ENCODE assay signal across 1 cellular context in the genomic region with DNA sequence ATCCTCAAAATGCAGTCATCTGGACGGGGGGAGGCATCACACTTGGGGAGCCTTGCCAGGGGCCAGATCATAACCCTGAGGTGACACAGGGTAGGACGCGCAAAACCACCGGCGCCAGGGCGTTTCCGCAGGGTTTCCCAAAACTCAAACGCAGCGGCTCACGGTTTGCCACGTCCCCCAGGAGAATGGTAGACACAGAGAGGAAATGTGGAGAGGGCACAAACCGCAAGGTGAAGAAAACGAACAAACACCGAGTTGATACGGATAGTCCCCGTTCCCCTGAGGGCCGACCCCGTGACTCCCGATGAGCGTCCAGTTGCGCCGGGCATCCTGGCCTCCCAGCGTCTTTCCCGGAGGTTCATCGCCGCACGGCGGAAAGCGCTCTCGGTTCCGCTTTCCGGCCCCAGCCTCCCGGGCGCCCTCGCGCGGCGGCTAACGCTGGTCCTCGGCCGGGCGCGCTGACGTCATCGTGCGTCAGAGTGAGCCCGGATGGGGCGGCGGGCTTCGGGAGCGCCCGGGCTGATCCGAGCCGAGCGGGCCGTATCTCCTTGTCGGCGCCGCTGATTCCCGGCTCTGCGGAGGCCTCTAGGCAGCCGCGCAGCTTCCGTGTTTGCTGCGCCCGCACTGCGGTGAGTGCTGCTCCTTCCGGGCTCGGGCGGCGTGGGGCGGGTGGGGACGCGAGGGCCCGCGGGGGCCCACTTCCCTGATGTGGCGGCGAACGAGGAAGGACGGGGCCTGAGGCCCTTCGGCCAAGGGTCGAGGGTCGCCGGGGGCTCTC.
TF ChIP-seq lines count a peak whose summit lies in the region.

A gene (plus strand): TSS at position 467 of the 778 bp plus-strand sequence. CDS start 2,641 bp downstream, outside the sequence.

TF ChIP-seq in HepG2, 621 proteins besides CTCF, POLR2A, EP300 and RAD21 (continued from another document and continues in another):
- TF ChIP-seq ZFAT (CRISPR knock-in tag; conservative IDR thresholded peaks at IDR 0.05) (no peak), ZIK1 (CRISPR knock-in tag; IDR thresholded peaks at IDR 0.05; ENCODE audit: borderline replicate concordance, low read depth) (peak; percentile 57; the same call in 1 of the 2 replicates), ZFP1 (CRISPR knock-in tag; IDR thresholded peaks at IDR 0.05) (peak; percentile 38; the same call in 1 of the 2 replicates), PAX8 (CRISPR knock-in tag; IDR thresholded peaks at IDR 0.05; ENCODE audit: borderline replicate concordance) (no peak), EHMT2 (IDR thresholded peaks at IDR 0.05; ENCODE audit: borderline replicate concordance, low read depth, low read length) (no peak), HOXA9 (CRISPR knock-in tag; IDR thresholded peaks at IDR 0.05; ENCODE audit: borderline replicate concordance) (peak; percentile 80; the same call in 1 of the 2 replicates), ZNF44 (CRISPR knock-in tag; IDR thresholded peaks at IDR 0.05) (no peak), ZNF343 (CRISPR knock-in tag; IDR thresholded peaks at IDR 0.05) (no peak), AGO1 (IDR thresholded peaks at IDR 0.05; ENCODE audit: low read depth, low read length, poor library complexity, severe bottlenecking) (no peak), ZNF547 (CRISPR knock-in tag; IDR thresholded peaks at IDR 0.05) (peak; percentile 61; the same call in 1 of the 2 replicates), ZNF501 (CRISPR knock-in tag; IDR thresholded peaks at IDR 0.05) (peak; percentile 86)
- TF ChIP-seq, protein P1, sequence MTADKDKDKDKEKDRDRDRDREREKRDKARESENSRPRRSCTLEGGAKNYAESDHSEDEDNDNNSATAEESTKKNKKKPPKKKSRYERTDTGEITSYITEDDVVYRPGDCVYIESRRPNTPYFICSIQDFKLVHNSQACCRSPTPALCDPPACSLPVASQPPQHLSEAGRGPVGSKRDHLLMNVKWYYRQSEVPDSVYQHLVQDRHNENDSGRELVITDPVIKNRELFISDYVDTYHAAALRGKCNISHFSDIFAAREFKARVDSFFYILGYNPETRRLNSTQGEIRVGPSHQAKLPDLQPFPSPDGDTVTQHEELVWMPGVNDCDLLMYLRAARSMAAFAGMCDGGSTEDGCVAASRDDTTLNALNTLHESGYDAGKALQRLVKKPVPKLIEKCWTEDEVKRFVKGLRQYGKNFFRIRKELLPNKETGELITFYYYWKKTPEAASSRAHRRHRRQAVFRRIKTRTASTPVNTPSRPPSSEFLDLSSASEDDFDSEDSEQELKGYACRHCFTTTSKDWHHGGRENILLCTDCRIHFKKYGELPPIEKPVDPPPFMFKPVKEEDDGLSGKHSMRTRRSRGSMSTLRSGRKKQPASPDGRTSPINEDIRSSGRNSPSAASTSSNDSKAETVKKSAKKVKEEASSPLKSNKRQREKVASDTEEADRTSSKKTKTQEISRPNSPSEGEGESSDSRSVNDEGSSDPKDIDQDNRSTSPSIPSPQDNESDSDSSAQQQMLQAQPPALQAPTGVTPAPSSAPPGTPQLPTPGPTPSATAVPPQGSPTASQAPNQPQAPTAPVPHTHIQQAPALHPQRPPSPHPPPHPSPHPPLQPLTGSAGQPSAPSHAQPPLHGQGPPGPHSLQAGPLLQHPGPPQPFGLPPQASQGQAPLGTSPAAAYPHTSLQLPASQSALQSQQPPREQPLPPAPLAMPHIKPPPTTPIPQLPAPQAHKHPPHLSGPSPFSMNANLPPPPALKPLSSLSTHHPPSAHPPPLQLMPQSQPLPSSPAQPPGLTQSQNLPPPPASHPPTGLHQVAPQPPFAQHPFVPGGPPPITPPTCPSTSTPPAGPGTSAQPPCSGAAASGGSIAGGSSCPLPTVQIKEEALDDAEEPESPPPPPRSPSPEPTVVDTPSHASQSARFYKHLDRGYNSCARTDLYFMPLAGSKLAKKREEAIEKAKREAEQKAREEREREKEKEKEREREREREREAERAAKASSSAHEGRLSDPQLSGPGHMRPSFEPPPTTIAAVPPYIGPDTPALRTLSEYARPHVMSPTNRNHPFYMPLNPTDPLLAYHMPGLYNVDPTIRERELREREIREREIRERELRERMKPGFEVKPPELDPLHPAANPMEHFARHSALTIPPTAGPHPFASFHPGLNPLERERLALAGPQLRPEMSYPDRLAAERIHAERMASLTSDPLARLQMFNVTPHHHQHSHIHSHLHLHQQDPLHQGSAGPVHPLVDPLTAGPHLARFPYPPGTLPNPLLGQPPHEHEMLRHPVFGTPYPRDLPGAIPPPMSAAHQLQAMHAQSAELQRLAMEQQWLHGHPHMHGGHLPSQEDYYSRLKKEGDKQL (CRISPR knock-in tag; IDR thresholded peaks at IDR 0.05; ENCODE audit: low read depth): no peak
- TF ChIP-seq, protein P2, sequence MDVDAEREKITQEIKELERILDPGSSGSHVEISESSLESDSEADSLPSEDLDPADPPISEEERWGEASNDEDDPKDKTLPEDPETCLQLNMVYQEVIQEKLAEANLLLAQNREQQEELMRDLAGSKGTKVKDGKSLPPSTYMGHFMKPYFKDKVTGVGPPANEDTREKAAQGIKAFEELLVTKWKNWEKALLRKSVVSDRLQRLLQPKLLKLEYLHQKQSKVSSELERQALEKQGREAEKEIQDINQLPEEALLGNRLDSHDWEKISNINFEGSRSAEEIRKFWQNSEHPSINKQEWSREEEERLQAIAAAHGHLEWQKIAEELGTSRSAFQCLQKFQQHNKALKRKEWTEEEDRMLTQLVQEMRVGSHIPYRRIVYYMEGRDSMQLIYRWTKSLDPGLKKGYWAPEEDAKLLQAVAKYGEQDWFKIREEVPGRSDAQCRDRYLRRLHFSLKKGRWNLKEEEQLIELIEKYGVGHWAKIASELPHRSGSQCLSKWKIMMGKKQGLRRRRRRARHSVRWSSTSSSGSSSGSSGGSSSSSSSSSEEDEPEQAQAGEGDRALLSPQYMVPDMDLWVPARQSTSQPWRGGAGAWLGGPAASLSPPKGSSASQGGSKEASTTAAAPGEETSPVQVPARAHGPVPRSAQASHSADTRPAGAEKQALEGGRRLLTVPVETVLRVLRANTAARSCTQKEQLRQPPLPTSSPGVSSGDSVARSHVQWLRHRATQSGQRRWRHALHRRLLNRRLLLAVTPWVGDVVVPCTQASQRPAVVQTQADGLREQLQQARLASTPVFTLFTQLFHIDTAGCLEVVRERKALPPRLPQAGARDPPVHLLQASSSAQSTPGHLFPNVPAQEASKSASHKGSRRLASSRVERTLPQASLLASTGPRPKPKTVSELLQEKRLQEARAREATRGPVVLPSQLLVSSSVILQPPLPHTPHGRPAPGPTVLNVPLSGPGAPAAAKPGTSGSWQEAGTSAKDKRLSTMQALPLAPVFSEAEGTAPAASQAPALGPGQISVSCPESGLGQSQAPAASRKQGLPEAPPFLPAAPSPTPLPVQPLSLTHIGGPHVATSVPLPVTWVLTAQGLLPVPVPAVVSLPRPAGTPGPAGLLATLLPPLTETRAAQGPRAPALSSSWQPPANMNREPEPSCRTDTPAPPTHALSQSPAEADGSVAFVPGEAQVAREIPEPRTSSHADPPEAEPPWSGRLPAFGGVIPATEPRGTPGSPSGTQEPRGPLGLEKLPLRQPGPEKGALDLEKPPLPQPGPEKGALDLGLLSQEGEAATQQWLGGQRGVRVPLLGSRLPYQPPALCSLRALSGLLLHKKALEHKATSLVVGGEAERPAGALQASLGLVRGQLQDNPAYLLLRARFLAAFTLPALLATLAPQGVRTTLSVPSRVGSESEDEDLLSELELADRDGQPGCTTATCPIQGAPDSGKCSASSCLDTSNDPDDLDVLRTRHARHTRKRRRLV (CRISPR knock-in tag; IDR thresholded peaks at IDR 0.05): no peak; the same call in 1 of the 2 replicates
- TF ChIP-seq, protein P3, sequence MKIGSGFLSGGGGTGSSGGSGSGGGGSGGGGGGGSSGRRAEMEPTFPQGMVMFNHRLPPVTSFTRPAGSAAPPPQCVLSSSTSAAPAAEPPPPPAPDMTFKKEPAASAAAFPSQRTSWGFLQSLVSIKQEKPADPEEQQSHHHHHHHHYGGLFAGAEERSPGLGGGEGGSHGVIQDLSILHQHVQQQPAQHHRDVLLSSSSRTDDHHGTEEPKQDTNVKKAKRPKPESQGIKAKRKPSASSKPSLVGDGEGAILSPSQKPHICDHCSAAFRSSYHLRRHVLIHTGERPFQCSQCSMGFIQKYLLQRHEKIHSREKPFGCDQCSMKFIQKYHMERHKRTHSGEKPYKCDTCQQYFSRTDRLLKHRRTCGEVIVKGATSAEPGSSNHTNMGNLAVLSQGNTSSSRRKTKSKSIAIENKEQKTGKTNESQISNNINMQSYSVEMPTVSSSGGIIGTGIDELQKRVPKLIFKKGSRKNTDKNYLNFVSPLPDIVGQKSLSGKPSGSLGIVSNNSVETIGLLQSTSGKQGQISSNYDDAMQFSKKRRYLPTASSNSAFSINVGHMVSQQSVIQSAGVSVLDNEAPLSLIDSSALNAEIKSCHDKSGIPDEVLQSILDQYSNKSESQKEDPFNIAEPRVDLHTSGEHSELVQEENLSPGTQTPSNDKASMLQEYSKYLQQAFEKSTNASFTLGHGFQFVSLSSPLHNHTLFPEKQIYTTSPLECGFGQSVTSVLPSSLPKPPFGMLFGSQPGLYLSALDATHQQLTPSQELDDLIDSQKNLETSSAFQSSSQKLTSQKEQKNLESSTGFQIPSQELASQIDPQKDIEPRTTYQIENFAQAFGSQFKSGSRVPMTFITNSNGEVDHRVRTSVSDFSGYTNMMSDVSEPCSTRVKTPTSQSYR (CRISPR knock-in tag; IDR thresholded peaks at IDR 0.05; ENCODE audit: borderline replicate concordance): no peak
- TF ChIP-seq, protein P4, sequence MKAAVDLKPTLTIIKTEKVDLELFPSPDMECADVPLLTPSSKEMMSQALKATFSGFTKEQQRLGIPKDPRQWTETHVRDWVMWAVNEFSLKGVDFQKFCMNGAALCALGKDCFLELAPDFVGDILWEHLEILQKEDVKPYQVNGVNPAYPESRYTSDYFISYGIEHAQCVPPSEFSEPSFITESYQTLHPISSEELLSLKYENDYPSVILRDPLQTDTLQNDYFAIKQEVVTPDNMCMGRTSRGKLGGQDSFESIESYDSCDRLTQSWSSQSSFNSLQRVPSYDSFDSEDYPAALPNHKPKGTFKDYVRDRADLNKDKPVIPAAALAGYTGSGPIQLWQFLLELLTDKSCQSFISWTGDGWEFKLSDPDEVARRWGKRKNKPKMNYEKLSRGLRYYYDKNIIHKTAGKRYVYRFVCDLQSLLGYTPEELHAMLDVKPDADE (CRISPR knock-in tag; IDR thresholded peaks at IDR 0.05): no peak
- TF ChIP-seq, protein P5, sequence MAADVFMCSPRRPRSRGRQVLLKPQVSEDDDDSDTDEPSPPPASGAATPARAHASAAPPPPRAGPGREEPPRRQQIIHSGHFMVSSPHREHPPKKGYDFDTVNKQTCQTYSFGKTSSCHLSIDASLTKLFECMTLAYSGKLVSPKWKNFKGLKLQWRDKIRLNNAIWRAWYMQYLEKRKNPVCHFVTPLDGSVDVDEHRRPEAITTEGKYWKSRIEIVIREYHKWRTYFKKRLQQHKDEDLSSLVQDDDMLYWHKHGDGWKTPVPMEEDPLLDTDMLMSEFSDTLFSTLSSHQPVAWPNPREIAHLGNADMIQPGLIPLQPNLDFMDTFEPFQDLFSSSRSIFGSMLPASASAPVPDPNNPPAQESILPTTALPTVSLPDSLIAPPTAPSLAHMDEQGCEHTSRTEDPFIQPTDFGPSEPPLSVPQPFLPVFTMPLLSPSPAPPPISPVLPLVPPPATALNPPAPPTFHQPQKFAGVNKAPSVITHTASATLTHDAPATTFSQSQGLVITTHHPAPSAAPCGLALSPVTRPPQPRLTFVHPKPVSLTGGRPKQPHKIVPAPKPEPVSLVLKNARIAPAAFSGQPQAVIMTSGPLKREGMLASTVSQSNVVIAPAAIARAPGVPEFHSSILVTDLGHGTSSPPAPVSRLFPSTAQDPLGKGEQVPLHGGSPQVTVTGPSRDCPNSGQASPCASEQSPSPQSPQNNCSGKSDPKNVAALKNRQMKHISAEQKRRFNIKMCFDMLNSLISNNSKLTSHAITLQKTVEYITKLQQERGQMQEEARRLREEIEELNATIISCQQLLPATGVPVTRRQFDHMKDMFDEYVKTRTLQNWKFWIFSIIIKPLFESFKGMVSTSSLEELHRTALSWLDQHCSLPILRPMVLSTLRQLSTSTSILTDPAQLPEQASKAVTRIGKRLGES (CRISPR knock-in tag; IDR thresholded peaks at IDR 0.05; ENCODE audit: borderline replicate concordance): no peak
- TF ChIP-seq, protein P6, sequence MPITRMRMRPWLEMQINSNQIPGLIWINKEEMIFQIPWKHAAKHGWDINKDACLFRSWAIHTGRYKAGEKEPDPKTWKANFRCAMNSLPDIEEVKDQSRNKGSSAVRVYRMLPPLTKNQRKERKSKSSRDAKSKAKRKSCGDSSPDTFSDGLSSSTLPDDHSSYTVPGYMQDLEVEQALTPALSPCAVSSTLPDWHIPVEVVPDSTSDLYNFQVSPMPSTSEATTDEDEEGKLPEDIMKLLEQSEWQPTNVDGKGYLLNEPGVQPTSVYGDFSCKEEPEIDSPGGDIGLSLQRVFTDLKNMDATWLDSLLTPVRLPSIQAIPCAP (CRISPR knock-in tag; IDR thresholded peaks at IDR 0.05; ENCODE audit: low read depth): no peak
- TF ChIP-seq, protein P7, sequence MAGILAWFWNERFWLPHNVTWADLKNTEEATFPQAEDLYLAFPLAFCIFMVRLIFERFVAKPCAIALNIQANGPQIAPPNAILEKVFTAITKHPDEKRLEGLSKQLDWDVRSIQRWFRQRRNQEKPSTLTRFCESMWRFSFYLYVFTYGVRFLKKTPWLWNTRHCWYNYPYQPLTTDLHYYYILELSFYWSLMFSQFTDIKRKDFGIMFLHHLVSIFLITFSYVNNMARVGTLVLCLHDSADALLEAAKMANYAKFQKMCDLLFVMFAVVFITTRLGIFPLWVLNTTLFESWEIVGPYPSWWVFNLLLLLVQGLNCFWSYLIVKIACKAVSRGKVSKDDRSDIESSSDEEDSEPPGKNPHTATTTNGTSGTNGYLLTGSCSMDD (CRISPR knock-in tag; IDR thresholded peaks at IDR 0.05): no peak
- TF ChIP-seq, protein P8, sequence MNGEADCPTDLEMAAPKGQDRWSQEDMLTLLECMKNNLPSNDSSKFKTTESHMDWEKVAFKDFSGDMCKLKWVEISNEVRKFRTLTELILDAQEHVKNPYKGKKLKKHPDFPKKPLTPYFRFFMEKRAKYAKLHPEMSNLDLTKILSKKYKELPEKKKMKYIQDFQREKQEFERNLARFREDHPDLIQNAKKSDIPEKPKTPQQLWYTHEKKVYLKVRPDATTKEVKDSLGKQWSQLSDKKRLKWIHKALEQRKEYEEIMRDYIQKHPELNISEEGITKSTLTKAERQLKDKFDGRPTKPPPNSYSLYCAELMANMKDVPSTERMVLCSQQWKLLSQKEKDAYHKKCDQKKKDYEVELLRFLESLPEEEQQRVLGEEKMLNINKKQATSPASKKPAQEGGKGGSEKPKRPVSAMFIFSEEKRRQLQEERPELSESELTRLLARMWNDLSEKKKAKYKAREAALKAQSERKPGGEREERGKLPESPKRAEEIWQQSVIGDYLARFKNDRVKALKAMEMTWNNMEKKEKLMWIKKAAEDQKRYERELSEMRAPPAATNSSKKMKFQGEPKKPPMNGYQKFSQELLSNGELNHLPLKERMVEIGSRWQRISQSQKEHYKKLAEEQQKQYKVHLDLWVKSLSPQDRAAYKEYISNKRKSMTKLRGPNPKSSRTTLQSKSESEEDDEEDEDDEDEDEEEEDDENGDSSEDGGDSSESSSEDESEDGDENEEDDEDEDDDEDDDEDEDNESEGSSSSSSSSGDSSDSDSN (CRISPR knock-in tag; IDR thresholded peaks at IDR 0.05): peak; percentile 98
- TF ChIP-seq, protein P9, sequence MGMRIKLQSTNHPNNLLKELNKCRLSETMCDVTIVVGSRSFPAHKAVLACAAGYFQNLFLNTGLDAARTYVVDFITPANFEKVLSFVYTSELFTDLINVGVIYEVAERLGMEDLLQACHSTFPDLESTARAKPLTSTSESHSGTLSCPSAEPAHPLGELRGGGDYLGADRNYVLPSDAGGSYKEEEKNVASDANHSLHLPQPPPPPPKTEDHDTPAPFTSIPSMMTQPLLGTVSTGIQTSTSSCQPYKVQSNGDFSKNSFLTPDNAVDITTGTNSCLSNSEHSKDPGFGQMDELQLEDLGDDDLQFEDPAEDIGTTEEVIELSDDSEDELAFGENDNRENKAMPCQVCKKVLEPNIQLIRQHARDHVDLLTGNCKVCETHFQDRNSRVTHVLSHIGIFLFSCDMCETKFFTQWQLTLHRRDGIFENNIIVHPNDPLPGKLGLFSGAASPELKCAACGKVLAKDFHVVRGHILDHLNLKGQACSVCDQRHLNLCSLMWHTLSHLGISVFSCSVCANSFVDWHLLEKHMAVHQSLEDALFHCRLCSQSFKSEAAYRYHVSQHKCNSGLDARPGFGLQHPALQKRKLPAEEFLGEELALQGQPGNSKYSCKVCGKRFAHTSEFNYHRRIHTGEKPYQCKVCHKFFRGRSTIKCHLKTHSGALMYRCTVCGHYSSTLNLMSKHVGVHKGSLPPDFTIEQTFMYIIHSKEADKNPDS (CRISPR knock-in tag; IDR thresholded peaks at IDR 0.05): no peak
